ENCODE assay signal across 19 cellular contexts in the genomic region with DNA sequence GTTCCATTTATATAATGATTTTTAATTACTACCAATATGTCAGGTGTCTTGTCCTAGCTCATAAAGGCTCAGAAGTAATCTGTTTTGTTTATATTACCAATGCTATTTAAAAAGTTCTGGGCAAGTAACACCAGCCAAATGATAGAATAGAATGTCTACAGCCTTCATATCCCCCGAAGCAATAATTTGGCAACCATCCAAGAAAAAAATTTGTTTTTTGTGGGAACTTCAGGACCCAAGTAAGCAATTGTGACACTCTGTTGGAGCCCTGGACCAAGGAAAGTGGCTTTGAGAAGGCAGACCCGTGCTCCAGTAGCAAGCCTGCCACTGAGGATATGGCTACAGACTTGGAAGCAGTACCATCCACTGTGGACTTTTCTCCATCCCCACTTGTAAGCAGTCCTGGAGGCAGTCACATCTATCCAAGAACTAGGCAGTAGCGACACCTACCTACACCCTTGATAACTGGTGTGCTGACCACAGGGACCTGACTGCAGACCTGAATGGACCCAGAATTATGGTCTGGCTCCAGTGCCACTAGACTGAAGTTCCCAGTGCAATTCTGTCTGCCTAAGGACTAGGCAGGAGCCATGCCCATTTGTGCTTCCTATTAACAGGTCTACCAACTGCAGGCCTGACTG.
"Had no signal": no experiment of that assay in that cellular context is flagged by ENCODE, and none has a peak within 500 bp of the region (broad histone marks: within the 10 kb centered on the region; RNA-seq: fewer than 3 reads in every experiment).

No MANE protein-coding gene starts in this region.

- ATAC-seq: effector memory CD8-positive, alpha-beta T cell; left cardiac atrium; lower lobe of right lung; natural killer cell; pancreas; sciatic nerve; stimulated activated effector memory CD8-positive, alpha-beta T cell treated with anti-CD3 and anti-CD28 coated beads, Interleukin-12 subunit alpha, Interleukin-12 subunit beta, amount 100 ng/mL, for 72 hours had no signal

- H3K4me1 ChIP-seq: lower lobe of right lung, pancreas, stomach, testis, upper lobe of left lung had no signal

- H3K4me3 ChIP-seq: lower lobe of right lung, pancreas, smooth muscle cell, stomach, testis, upper lobe of left lung had no signal

- H3K36me3 ChIP-seq: lower lobe of right lung, pancreas, stomach, upper lobe of left lung had no signal

- H3K27ac ChIP-seq: lower lobe of right lung, pancreas, stomach, testis, upper lobe of left lung had no signal

- H3K27me3 ChIP-seq: pancreas, stomach, testis, upper lobe of left lung had no signal

- H3K9me3 ChIP-seq: pancreas, testis had no signal

- DNase-seq: activated CD4-positive, alpha-beta memory T cell treated with anti-CD3 and anti-CD28 coated beads, Interleukin-2, amount 10 ng/mL, durations not matched to agents 7 days and 5 days; activated CD4-positive, alpha-beta T cell treated with anti-CD3 and anti-CD28 coated beads for 48 hours; activated CD4-positive, CD25-positive, alpha-beta regulatory T cell; activated naive CD4-positive, alpha-beta T cell treated with Interleukin-2 at 50 U/mL for 16 hours; activated naive CD8-positive, alpha-beta T cell treated with anti-CD3 and anti-CD28 coated beads, Interleukin-2, amount 10 ng/mL, durations not matched to agents 7 days and 5 days; activated T-cell treated with anti-CD3 and anti-CD28 coated beads, Interleukin-2, amount 50 U/mL, for 24 hours; amygdala; effector memory CD8-positive, alpha-beta T cell; left cardiac atrium; lower lobe of right lung; natural killer cell; pancreas; stimulated activated CD4-positive, alpha-beta T cell treated with anti-CD3 and anti-CD28 coated beads, Interleukin-4, amount 100 ng/mL, for 1 hour; stomach; testis; upper lobe of left lung had no signal
